Comparison of ENCODE assay signal across 8 cellular contexts in genomic region chr11:77191823-77192495, GRCh38.
DNase-seq lines count a peak whose midpoint lies in the region; ATAC-seq and TF ChIP-seq lines count a peak whose summit lies in the region.

No MANE protein-coding gene starts in this region.

- H3K27me3 Mint-ChIP-seq in activated CD4-positive, alpha-beta T cell treated with anti-CD3 and anti-CD28 coated beads, Interleukin-2, amount 10 ng/mL, durations not matched to agents 24 days and 14 days = no peaks in the 10 kb centered on the region
- H3K27me3 Mint-ChIP-seq in effector memory CD8-positive, alpha-beta T cell = no peaks in the 10 kb centered on the region
- H3K27me3 Mint-ChIP-seq in neural crest cell (ENCODE audit: low read depth) = no peaks in the 10 kb centered on the region

- peak; percentile 69 for TF ChIP-seq CTCF in GM12873 (IDR thresholded peaks at IDR 0.05; ENCODE audit: insufficient read depth, low read depth, low read length, missing control alignments)
- TF ChIP-seq CTCF in neural crest cell (conservative IDR thresholded peaks at IDR 0.05) = peak; percentile 83

- H3K4me3 Mint-ChIP-seq in activated CD4-positive, alpha-beta T cell treated with anti-CD3 and anti-CD28 coated beads, Interleukin-2, amount 10 ng/mL, durations not matched to agents 24 days and 14 days = no peak overlapping the region
- no peak overlapping the region for H3K4me3 Mint-ChIP-seq in effector memory CD8-positive, alpha-beta T cell
- peak overlapping the region; percentile 38 for H3K4me3 Mint-ChIP-seq in neural crest cell

- H3K27ac Mint-ChIP-seq in activated CD4-positive, alpha-beta T cell treated with anti-CD3 and anti-CD28 coated beads, Interleukin-2, amount 10 ng/mL, durations not matched to agents 24 days and 14 days = no peak overlapping the region
- H3K27ac Mint-ChIP-seq in effector memory CD8-positive, alpha-beta T cell = no peak overlapping the region
- no peak overlapping the region for H3K27ac Mint-ChIP-seq in neural crest cell (ENCODE audit: unreplicated experiment)

- H3K9me3 Mint-ChIP-seq in activated CD4-positive, alpha-beta T cell treated with anti-CD3 and anti-CD28 coated beads, Interleukin-2, amount 10 ng/mL, durations not matched to agents 24 days and 14 days = no peaks in the 10 kb centered on the region
- no peaks in the 10 kb centered on the region for H3K9me3 Mint-ChIP-seq in effector memory CD8-positive, alpha-beta T cell
- no peaks in the 10 kb centered on the region for H3K9me3 Mint-ChIP-seq in neural crest cell

- ATAC-seq in effector memory CD8-positive, alpha-beta T cell (replicated peaks) = peak; percentile 39
- ATAC-seq in GM19452 (IDR thresholded peaks at IDR 0.05; ENCODE audit: unreplicated experiment) (no peak), GM21825 (IDR thresholded peaks at IDR 0.05; ENCODE audit: unreplicated experiment) (no peak), HG03521 (IDR thresholded peaks at IDR 0.05; ENCODE audit: unreplicated experiment) (no peak)

- no peaks in the 10 kb centered on the region for H3K36me3 Mint-ChIP-seq in activated CD4-positive, alpha-beta T cell treated with anti-CD3 and anti-CD28 coated beads, Interleukin-2, amount 10 ng/mL, durations not matched to agents 24 days and 14 days (ENCODE audit: low read depth)
- H3K36me3 Mint-ChIP-seq in effector memory CD8-positive, alpha-beta T cell (ENCODE audit: insufficient read depth) = no peaks in the 10 kb centered on the region
- H3K36me3 Mint-ChIP-seq in neural crest cell (ENCODE audit: low read depth) = no peaks in the 10 kb centered on the region

- no peaks in the 10 kb centered on the region for H3K4me1 Mint-ChIP-seq in activated CD4-positive, alpha-beta T cell treated with anti-CD3 and anti-CD28 coated beads, Interleukin-2, amount 10 ng/mL, durations not matched to agents 24 days and 14 days
- peaks cover 0 to under 1% of the 10 kb centered on the region in 2 donors for H3K4me1 Mint-ChIP-seq in effector memory CD8-positive, alpha-beta T cell (ENCODE audit: low read depth in 2 of 2)
- H3K4me1 Mint-ChIP-seq in neural crest cell = peaks cover 10% of the 10 kb centered on the region

- intact Hi-C loops in activated CD4-positive, alpha-beta T cell treated with anti-CD3 and anti-CD28 coated beads, Interleukin-2, amount 10 ng/mL, durations not matched to agents 24 days and 14 days (cut with micrococcal nuclease) = loop anchor here (1.0 kb wide), 1 partner anchor 356 kb away; no protein-coding TSS in a partner anchor

- DNase-seq in NCI-H1048 (lab: John Stamatoyannopoulos, UW) = peak; percentile 47
- DNase-seq in activated CD4-positive, alpha-beta T cell treated with anti-CD3 and anti-CD28 coated beads, Interleukin-2, amount 10 ng/mL, durations not matched to agents 24 days and 14 days = peak; percentile 83
- peak in 1 of 3 experiments; percentile 4 for DNase-seq in effector memory CD8-positive, alpha-beta T cell
- peak; percentile 68 for DNase-seq in neural crest cell (ENCODE audit: low read depth, low spot score)
